ENCODE assay signal across 34 cellular contexts in the genomic region with DNA sequence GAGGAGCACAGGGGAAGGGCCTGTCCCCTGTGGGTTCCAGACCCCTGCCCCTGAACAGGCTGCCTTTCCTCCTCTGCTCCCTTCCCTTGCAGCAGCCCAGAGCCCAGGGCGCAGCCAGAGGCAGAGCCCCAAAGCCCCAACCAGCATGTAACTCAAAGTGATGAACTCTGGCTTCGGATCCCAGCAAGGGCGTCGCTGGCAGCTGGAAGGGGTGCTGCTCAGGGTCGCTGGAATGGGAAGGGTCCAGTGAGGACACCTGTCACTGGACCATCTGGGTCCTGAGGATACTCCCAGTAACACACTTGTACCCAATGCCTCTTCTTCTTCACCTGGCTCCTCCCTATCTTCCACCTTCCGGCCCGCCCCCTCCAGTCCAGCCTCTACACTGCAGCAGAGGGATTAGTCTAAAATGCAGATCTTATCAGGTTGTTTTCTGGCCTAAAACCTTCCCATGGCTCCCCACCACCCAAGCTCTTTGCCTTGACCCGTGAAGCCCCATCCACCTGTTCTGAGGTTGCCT.
"Had no signal": no experiment of that assay in that cellular context is flagged by ENCODE, and none has a peak within 500 bp of the region (broad histone marks: within the 10 kb centered on the region; RNA-seq: fewer than 3 reads in every experiment).

No MANE protein-coding gene starts in this region.

- H3K9me3 ChIP-seq: MG63 had no signal

- DNase-seq: Karpas-422, Kasumi-1, MG63, MM.1S, MV-4-11, NCI-H1048, NCI-H1092, NCI-H1092 treated with DMSO at 0.1 percent for 48 hours, NCI-H1105, NCI-H1105 treated with DMSO at 0.1 percent for 48 hours, NCI-H1417, NCI-H1417 treated with DMSO at 0.1 percent for 48 hours, NCI-H1436, NCI-H1436 treated with DMSO at 0.1 percent for 48 hours, NCI-H146, NCI-H1694, NCI-H1694 treated with DMSO at 0.1 percent for 48 hours, NCI-H187 treated with DMSO at 0.1 percent for 48 hours, NCI-H1930, NCI-H2029, NCI-H2029 treated with DMSO at 0.1 percent for 48 hours, NCI-H2081, NCI-H2081 treated with DMSO at 0.1 percent for 48 hours, NCI-H2107, NCI-H2171, NCI-H2171 treated with DMSO at 0.1 percent for 48 hours, NCI-H2227 treated with DMSO at 0.1 percent for 48 hours, NCI-H226, NCI-H345, NCI-H446, NCI-H446 treated with DMSO at 0.1 percent for 48 hours, NCI-H510A, NCI-H510A treated with DMSO at 0.1 percent for 48 hours, NCI-H524 had no signal

- H3K4me3 ChIP-seq: MG63 had no signal

- H3K27me3 ChIP-seq: MG63 had no signal

- H3K36me3 ChIP-seq: MG63 had no signal
